In the genomic region with DNA sequence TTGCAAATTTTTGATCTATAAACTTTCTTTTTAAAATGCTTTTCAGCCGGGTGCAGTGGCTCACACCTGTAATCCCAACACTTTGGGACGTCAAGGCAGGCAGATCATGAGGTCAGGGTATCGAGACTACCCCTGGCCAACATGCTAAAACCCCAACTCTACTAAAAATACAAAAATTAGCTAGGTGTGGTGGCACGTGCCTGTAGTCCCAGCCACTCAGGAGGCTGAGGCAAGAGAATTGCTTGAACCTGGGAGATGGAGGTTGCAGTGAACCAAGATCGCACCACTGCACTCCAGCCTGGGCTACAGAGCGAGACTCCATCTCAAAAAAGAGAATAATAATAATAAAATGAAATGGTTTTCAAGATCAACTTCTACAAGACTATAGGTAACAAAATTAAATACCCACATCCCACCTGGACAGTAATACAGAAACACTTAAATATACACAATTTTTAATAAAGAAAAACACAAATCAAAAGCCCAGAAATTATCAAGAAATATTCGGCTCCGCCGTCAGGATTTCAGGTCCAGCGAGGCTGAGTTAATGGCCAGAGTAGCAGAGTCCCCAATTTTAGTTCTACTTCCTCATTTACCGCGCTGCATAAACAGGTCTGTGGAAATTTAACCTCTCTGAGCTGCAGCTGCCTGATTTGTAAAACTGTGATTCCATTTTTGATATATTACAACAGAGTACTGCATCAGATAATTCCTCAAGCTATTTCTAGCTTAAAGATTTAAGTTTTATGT, we compare ENCODE assay signal across 8 cellular contexts. TPM values are rescaled to one million over a fixed set of nuclear protein-coding genes. Genes with fewer than 3 reads are reported as not detected.
DNase-seq lines count a peak whose midpoint lies in the region; ATAC-seq lines count a peak whose summit lies in the region.

No MANE protein-coding gene starts in this region.

- H3K27me3 Mint-ChIP-seq in T-cell (no peaks in the 10 kb centered on the region), naive B cell (no peaks in the 10 kb centered on the region)

- H3K4me1 Mint-ChIP-seq in T-cell (peaks cover 72 to 88% (median 81%) of the 10 kb centered on the region in 3 donors), naive B cell (peaks cover 41 to 76% (median 45%) of the 10 kb centered on the region in 3 donors)

- H3K9me3 Mint-ChIP-seq in T-cell (no peaks in the 10 kb centered on the region), naive B cell (no peaks in the 10 kb centered on the region)

- ATAC-seq in GM18498 (IDR thresholded peaks at IDR 0.05; ENCODE audit: unreplicated experiment) (peak; percentile 21), HG02623 (IDR thresholded peaks at IDR 0.05; ENCODE audit: unreplicated experiment) (peak; percentile 22), T-cell (replicated peaks in 1 of 4) (no peak), naive B cell (ENCODE audit: low read depth in 2 of 2) (peak; percentile 40 to 45), GM19397 (IDR thresholded peaks at IDR 0.05; ENCODE audit: unreplicated experiment) (no peak)

- H3K27ac Mint-ChIP-seq in T-cell (peak overlapping the region; percentile 53 to 65), naive B cell (peak overlapping the region; percentile 82 to 96 (median 93))

- no peak for DNase-seq in T-cell
- peak; percentile 49 for DNase-seq in naive B cell
- DNase-seq in NCI-H2029 treated with DMSO at 0.1 percent for 48 hours (lab: John Stamatoyannopoulos, UW): no peak
- DNase-seq in effector CD8-positive, alpha-beta T cell (lab: John Stamatoyannopoulos, UW): no peak
- DNase-seq in NCI-H774 (lab: John Stamatoyannopoulos, UW): no peak

- POLR2A ChIA-PET in T-cell (lab: Charles Lee): interaction anchor here (0.7 to 1.1 kb wide), 3 partner anchors 11 to 67 kb away, joined by 4 to 6 read pairs (median 6); partner anchors contain the start of gene ISCA1 (in 1 of the 2)

- H3K4me3 Mint-ChIP-seq in T-cell (peak overlapping the region; percentile 66 to 96 (median 69)), naive B cell (peak overlapping the region; percentile 84 to 98 (median 93))

- CTCF ChIA-PET in T-cell (lab: Charles Lee): interaction anchor here in 1 of 2 donors (0.7 kb wide), 1 partner anchor 607 kb away, joined by 5 read pairs; no protein-coding TSS in a partner anchor

- H3K36me3 Mint-ChIP-seq in T-cell (peaks cover 35% of the 10 kb centered on the region), naive B cell (peaks cover 7 to 10% of the 10 kb centered on the region in 2 donors)

RNA-seq across cellular contexts. Expression of gene TUT7, which starts 4.0 kb away (rescaled TPM):
- 10 to 100 TPM; 45.4 to 50.4 (median 48.6) TPM for total RNA-seq in T-cell
- polyA plus RNA-seq in naive B cell (ENCODE audit: low read depth in 6 of 6): 10 to 100 TPM; 16.0 to 33.0 (median 20.4) TPM

Comparison
In these comparisons a context has a peak if more than half of its experiments do, and no peak if none do; other contexts are left out.
1. ATAC-seq: peak in GM18498 (single experiment), HG02623 (single experiment) and naive B cell (2 of 2); none in T-cell (0 of 4) and GM19397 (single experiment).